ENCODE assay signal across 1 cellular context in the genomic region with DNA sequence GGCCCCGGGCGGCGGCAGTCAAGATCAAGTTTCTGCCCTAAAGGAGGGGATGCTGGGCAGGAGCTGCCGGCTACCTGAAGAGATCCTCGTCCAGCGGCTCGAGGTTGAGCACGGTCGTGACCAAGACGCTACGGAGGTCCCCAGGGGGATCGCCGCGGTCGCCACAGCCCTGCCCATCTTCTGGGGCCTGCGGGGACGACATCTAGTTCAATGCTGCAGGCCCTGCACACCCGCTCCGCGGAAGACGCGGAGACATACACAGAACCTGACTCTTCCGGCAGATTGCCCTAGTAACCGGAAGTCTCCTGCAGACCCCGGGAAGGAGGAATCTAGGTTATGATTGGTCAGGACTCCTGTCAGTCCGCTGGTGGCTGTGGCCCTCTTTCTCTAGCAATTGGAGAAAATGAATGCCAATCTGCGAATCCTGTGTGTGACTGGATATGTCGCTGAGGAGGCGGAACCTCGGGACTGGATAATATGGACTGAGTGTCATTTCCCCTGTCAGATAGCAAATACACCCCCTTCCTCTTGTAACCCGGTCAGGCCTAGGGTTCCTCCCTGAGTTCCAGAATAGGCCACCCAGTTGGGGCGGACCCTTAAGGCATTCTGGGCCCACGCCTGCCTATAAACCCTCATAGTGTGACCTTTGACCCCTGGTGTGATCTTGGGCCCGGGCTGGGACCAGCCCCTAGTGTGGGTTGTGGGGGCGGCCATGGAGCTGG.
A peak's percentile ranks its signal among the peaks of the same experiment; 100 is the strongest.
TF ChIP-seq lines count a peak whose summit lies in the region.

TSS of gene ACOT8 (minus strand) at position 279 of the 722 bp plus-strand sequence. CDS start at position 202, 77 bp downstream.
TSS of gene ZSWIM3 (plus strand) at position 501 of the 722 bp plus-strand sequence. CDS start at position 713, 212 bp downstream.

TF ChIP-seq in HepG2, 621 proteins besides CTCF, POLR2A, EP300 and RAD21 (continued from another document and continues in another):
- TF ChIP-seq ZBTB33 (CRISPR knock-in tag; IDR thresholded peaks at IDR 0.05) (no peak; the same call in 1 of the 2 replicates), ZIK1 (CRISPR knock-in tag; IDR thresholded peaks at IDR 0.05; ENCODE audit: borderline replicate concordance, low read depth) (0 out of 2 replicates have a peak, but pooled peaks have one; percentile 38), ETV6 (CRISPR knock-in tag; conservative IDR thresholded peaks at IDR 0.05) (no peak), ZNF275 (CRISPR knock-in tag; IDR thresholded peaks at IDR 0.05; ENCODE audit: borderline replicate concordance) (peak; percentile 86), ZNF850 (CRISPR knock-in tag; conservative IDR thresholded peaks at IDR 0.05) (no peak), PHB2 (IDR thresholded peaks at IDR 0.05; ENCODE audit: partially characterized antibody) (no peak), BCLAF1 (IDR thresholded peaks at IDR 0.05) (no peak), ZNF503 (CRISPR knock-in tag; IDR thresholded peaks at IDR 0.05) (0 out of 2 replicates have a peak, but pooled peaks have one; percentile 26), ZNF207 (IDR thresholded peaks at IDR 0.05; ENCODE audit: borderline replicate concordance) (no peak), ZEB1 (IDR thresholded peaks at IDR 0.05; ENCODE audit: insufficient replicate concordance, low read depth) (peak; percentile 81), DMAP1 (CRISPR knock-in tag; IDR thresholded peaks at IDR 0.05) (peak; percentile 90), ZNF672 (CRISPR knock-in tag; IDR thresholded peaks at IDR 0.05) (no peak), RBM39 (IDR thresholded peaks at IDR 0.05; ENCODE audit: low read depth, low read length, poor library complexity, severe bottlenecking) (peak; percentile 44), MLLT10 (CRISPR knock-in tag; IDR thresholded peaks at IDR 0.05) (no peak), JUND (CRISPR knock-in tag; IDR thresholded peaks at IDR 0.05) (no peak; the same call in 1 of the 2 replicates), FOXO1 (CRISPR knock-in tag; IDR thresholded peaks at IDR 0.05) (peak; percentile 47)
- TF ChIP-seq, protein P1, sequence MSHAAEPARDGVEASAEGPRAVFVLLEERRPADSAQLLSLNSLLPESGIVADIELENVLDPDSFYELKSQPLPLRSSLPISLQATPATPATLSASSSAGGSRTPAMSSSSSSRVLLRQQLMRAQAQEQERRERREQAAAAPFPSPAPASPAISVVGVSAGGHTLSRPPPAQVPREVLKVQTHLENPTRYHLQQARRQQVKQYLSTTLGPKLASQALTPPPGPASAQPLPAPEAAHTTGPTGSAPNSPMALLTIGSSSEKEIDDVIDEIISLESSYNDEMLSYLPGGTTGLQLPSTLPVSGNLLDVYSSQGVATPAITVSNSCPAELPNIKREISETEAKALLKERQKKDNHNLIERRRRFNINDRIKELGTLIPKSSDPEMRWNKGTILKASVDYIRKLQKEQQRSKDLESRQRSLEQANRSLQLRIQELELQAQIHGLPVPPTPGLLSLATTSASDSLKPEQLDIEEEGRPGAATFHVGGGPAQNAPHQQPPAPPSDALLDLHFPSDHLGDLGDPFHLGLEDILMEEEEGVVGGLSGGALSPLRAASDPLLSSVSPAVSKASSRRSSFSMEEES (CRISPR knock-in tag; IDR thresholded peaks at IDR 0.05), result peak; percentile 67; the same call in 1 of the 2 replicates
- TF ChIP-seq, protein P2, sequence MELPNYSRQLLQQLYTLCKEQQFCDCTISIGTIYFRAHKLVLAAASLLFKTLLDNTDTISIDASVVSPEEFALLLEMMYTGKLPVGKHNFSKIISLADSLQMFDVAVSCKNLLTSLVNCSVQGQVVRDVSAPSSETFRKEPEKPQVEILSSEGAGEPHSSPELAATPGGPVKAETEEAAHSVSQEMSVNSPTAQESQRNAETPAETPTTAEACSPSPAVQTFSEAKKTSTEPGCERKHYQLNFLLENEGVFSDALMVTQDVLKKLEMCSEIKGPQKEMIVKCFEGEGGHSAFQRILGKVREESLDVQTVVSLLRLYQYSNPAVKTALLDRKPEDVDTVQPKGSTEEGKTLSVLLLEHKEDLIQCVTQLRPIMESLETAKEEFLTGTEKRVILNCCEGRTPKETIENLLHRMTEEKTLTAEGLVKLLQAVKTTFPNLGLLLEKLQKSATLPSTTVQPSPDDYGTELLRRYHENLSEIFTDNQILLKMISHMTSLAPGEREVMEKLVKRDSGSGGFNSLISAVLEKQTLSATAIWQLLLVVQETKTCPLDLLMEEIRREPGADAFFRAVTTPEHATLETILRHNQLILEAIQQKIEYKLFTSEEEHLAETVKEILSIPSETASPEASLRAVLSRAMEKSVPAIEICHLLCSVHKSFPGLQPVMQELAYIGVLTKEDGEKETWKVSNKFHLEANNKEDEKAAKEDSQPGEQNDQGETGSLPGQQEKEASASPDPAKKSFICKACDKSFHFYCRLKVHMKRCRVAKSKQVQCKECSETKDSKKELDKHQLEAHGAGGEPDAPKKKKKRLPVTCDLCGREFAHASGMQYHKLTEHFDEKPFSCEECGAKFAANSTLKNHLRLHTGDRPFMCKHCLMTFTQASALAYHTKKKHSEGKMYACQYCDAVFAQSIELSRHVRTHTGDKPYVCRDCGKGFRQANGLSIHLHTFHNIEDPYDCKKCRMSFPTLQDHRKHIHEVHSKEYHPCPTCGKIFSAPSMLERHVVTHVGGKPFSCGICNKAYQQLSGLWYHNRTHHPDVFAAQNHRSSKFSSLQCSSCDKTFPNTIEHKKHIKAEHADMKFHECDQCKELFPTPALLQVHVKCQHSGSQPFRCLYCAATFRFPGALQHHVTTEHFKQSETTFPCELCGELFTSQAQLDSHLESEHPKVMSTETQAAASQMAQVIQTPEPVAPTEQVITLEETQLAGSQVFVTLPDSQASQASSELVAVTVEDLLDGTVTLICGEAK (IDR thresholded peaks at IDR 0.05), result peak; percentile 95
- TF ChIP-seq, protein P2 (CRISPR knock-in tag; IDR thresholded peaks at IDR 0.05), result peak; percentile 58; the same call in 1 of the 2 replicates
- TF ChIP-seq, protein P3, sequence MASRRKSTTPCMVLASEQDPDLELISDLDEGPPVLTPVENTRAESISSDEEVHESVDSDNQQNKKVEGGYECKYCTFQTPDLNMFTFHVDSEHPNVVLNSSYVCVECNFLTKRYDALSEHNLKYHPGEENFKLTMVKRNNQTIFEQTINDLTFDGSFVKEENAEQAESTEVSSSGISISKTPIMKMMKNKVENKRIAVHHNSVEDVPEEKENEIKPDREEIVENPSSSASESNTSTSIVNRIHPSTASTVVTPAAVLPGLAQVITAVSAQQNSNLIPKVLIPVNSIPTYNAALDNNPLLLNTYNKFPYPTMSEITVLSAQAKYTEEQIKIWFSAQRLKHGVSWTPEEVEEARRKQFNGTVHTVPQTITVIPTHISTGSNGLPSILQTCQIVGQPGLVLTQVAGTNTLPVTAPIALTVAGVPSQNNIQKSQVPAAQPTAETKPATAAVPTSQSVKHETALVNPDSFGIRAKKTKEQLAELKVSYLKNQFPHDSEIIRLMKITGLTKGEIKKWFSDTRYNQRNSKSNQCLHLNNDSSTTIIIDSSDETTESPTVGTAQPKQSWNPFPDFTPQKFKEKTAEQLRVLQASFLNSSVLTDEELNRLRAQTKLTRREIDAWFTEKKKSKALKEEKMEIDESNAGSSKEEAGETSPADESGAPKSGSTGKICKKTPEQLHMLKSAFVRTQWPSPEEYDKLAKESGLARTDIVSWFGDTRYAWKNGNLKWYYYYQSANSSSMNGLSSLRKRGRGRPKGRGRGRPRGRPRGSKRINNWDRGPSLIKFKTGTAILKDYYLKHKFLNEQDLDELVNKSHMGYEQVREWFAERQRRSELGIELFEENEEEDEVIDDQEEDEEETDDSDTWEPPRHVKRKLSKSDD (CRISPR knock-in tag; IDR thresholded peaks at IDR 0.05; ENCODE audit: low read depth), result no peak
- TF ChIP-seq, protein P4, sequence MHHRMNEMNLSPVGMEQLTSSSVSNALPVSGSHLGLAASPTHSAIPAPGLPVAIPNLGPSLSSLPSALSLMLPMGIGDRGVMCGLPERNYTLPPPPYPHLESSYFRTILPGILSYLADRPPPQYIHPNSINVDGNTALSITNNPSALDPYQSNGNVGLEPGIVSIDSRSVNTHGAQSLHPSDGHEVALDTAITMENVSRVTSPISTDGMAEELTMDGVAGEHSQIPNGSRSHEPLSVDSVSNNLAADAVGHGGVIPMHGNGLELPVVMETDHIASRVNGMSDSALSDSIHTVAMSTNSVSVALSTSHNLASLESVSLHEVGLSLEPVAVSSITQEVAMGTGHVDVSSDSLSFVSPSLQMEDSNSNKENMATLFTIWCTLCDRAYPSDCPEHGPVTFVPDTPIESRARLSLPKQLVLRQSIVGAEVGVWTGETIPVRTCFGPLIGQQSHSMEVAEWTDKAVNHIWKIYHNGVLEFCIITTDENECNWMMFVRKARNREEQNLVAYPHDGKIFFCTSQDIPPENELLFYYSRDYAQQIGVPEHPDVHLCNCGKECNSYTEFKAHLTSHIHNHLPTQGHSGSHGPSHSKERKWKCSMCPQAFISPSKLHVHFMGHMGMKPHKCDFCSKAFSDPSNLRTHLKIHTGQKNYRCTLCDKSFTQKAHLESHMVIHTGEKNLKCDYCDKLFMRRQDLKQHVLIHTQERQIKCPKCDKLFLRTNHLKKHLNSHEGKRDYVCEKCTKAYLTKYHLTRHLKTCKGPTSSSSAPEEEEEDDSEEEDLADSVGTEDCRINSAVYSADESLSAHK (CRISPR knock-in tag; IDR thresholded peaks at IDR 0.05; ENCODE audit: borderline replicate concordance), result no peak; the same call in 1 of the 2 replicates
